Comparison of ENCODE assay signal across 8 cellular contexts in genomic region chr12:109052415-109053323, GRCh38. TPM values are rescaled to one million over a fixed set of nuclear protein-coding genes. Genes with fewer than 3 reads are reported as not detected.
DNase-seq lines count a peak whose midpoint lies in the region; ATAC-seq, FAIRE-seq and TF ChIP-seq lines count a peak whose summit lies in the region.

USP30 (plus strand) TSS chr12:109052576; CDS start chr12:109052679, 103 bp downstream.

- ATAC-seq in GM18909 (IDR thresholded peaks at IDR 0.05; ENCODE audit: poor library complexity, unreplicated experiment) (peak; percentile 75), HG03139 (IDR thresholded peaks at IDR 0.05; ENCODE audit: unreplicated experiment) (peak; percentile 57)
- peak; percentile 71 to 77 for ATAC-seq in activated CD4-positive, CD25-positive, alpha-beta regulatory T cell treated with anti-CD3 and anti-CD28 coated beads, Interleukin-2, amount 50 U/mL, for 24 hours

- peaks cover 0 to 3% of the 10 kb centered on the region in 2 donors for H3K4me1 ChIP-seq in kidney (ENCODE audit: control insufficient read depth in 1 of 2, insufficient read depth in 1 of 2, low read depth in 1 of 2, low read length in 2 of 2)

- peak within 1 kb of the TSS; percentile 93 for H3K4me3 ChIP-seq in AG09309 (ENCODE audit: control insufficient read depth, low read depth, low read length)
- H3K4me3 ChIP-seq in kidney (ENCODE audit: low read length in 2 of 2): peak within 1 kb of the TSS; percentile 90 to 95

- peaks cover 0 to 2% of the 10 kb centered on the region in 2 donors for H3K36me3 ChIP-seq in kidney (ENCODE audit: control insufficient read depth in 1 of 2, insufficient read depth in 2 of 2, low read length in 2 of 2)

- peak within 1 kb of the TSS; percentile 69 to 96 for H3K9ac ChIP-seq in kidney (ENCODE audit: low read length in 2 of 2)

- no peaks in the 10 kb centered on the region for H3K9me3 ChIP-seq in kidney (ENCODE audit: control insufficient read depth in 1 of 2, low read length in 2 of 2)

- DNase-seq in AG09309 (ENCODE audit: low read depth) (peak; percentile 61), NCI-H345 (lab: John Stamatoyannopoulos, UW) (peak; percentile 89), cerebellar cortex (ENCODE audit: low spot score) (peak; percentile 87), kidney (peak; percentile 95)
- DNase-seq in stimulated activated CD4-positive, alpha-beta T cell treated with anti-CD3 and anti-CD28 coated beads, Interleukin-12 subunit alpha, Interleukin-12 subunit beta, amount 100 ng/mL, for 48 hours (ENCODE audit: low read depth in 2 of 3, low spot score in 1 of 3): peak; percentile 73 to 80 (median 76)

- no peak for FAIRE-seq in kidney (lab: Jason Lieb, UNC)

- intact Hi-C loops in kidney (cut with DNase I): no loop called here

- TF ChIP-seq CTCF in AG09309 (IDR thresholded peaks at IDR 0.05; ENCODE audit: control insufficient read depth, insufficient read depth, low read depth, low read length, missing control alignments): no peak
- no peak for TF ChIP-seq CTCF in kidney (IDR thresholded peaks at IDR 0.05; ENCODE audit: borderline replicate concordance, extremely low read depth, insufficient read depth)

- peak within 1 kb of the TSS; percentile 73 to 84 for H3K27ac ChIP-seq in kidney (ENCODE audit: low read depth in 2 of 2, low read length in 2 of 2)

RNA-seq across cellular contexts. Expression of gene USP30, which starts in this region (rescaled TPM):
- total RNA-seq in kidney: 16.1 TPM
- polyA plus RNA-seq in kidney (ENCODE audit: insufficient read depth, low read depth, low replicate concordance): 9.6 TPM

Comparison
In these comparisons a context has a peak if more than half of its experiments do, and no peak if none do; other contexts are left out.
1. Peak in every context shown above with its lines: DNase-seq, ATAC-seq, H3K4me3 ChIP-seq and H3K27ac ChIP-seq.